In the genomic region with DNA sequence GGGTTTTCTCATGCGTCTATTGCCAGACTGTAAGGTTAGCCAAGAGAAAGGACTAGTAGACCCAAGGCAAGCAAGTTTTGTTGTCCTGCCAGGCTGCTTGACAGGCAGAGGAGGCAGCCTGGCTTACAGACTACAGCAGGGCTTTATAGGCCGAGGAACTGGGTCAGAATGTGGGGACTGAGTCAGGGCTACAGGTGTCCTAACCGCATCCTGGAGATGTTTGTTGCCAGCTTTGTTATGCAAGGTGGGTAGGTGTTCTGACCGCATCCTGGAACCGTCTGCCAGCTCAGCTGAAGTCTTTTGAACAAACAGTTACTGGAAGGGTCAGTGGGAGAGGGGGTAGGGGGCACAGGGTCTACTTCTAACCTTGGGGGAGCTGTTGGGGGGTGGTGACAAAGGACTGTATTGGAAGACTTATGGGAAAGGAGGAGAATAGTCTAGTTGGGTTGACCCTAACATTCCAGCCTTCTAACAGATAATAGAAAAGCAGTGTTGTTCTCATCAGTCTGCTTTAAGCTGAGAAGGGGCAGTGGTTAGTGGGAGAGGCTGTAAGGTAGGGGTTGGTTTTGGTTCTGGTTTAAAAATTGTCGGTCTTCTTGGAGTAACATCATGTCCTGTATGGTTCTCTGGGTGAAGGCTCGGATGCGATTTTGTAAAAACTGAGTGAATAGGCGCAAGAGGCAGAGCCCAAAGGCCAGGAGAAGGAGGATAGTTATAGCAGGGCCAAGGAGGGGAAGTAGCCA, we compare ENCODE assay signal across 1 cellular context.
TF ChIP-seq lines count a peak whose summit lies in the region.

No MANE protein-coding gene starts in this region.

TF ChIP-seq in GM12878, 131 proteins besides CTCF, POLR2A, EP300 and RAD21 (continued from another document):
- TF ChIP-seq, protein P1, sequence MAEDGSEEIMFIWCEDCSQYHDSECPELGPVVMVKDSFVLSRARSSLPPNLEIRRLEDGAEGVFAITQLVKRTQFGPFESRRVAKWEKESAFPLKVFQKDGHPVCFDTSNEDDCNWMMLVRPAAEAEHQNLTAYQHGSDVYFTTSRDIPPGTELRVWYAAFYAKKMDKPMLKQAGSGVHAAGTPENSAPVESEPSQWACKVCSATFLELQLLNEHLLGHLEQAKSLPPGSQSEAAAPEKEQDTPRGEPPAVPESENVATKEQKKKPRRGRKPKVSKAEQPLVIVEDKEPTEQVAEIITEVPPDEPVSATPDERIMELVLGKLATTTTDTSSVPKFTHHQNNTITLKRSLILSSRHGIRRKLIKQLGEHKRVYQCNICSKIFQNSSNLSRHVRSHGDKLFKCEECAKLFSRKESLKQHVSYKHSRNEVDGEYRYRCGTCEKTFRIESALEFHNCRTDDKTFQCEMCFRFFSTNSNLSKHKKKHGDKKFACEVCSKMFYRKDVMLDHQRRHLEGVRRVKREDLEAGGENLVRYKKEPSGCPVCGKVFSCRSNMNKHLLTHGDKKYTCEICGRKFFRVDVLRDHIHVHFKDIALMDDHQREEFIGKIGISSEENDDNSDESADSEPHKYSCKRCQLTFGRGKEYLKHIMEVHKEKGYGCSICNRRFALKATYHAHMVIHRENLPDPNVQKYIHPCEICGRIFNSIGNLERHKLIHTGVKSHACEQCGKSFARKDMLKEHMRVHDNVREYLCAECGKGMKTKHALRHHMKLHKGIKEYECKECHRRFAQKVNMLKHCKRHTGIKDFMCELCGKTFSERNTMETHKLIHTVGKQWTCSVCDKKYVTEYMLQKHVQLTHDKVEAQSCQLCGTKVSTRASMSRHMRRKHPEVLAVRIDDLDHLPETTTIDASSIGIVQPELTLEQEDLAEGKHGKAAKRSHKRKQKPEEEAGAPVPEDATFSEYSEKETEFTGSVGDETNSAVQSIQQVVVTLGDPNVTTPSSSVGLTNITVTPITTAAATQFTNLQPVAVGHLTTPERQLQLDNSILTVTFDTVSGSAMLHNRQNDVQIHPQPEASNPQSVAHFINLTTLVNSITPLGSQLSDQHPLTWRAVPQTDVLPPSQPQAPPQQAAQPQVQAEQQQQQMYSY (CRISPR knock-in tag; IDR thresholded peaks at IDR 0.05), result no peak
- TF ChIP-seq KDM1A (IDR thresholded peaks at IDR 0.05; ENCODE audit: borderline replicate concordance), result no peak
- TF ChIP-seq, protein P2, sequence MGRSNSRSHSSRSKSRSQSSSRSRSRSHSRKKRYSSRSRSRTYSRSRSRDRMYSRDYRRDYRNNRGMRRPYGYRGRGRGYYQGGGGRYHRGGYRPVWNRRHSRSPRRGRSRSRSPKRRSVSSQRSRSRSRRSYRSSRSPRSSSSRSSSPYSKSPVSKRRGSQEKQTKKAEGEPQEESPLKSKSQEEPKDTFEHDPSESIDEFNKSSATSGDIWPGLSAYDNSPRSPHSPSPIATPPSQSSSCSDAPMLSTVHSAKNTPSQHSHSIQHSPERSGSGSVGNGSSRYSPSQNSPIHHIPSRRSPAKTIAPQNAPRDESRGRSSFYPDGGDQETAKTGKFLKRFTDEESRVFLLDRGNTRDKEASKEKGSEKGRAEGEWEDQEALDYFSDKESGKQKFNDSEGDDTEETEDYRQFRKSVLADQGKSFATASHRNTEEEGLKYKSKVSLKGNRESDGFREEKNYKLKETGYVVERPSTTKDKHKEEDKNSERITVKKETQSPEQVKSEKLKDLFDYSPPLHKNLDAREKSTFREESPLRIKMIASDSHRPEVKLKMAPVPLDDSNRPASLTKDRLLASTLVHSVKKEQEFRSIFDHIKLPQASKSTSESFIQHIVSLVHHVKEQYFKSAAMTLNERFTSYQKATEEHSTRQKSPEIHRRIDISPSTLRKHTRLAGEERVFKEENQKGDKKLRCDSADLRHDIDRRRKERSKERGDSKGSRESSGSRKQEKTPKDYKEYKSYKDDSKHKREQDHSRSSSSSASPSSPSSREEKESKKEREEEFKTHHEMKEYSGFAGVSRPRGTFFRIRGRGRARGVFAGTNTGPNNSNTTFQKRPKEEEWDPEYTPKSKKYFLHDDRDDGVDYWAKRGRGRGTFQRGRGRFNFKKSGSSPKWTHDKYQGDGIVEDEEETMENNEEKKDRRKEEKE (IDR thresholded peaks at IDR 0.05), result no peak
- no peak for TF ChIP-seq ZNF217 (IDR thresholded peaks at IDR 0.05)
- no peak for TF ChIP-seq SMC3 (IDR thresholded peaks at IDR 0.05; ENCODE audit: borderline replicate concordance, low read length)
- no peak for TF ChIP-seq PAX5 (IDR thresholded peaks at IDR 0.05; ENCODE audit: borderline replicate concordance, low read depth, low read length)
